Comparison of ENCODE assay signal across 10 cellular contexts in genomic region chr1:107529511-107530149, GRCh38.
DNase-seq lines count a peak whose midpoint lies in the region; ATAC-seq, FAIRE-seq and TF ChIP-seq lines count a peak whose summit lies in the region.
"Had no signal": no experiment of that assay in that cellular context is flagged by ENCODE, and none has a peak within 500 bp of the region (broad histone marks: within the 10 kb centered on the region; RNA-seq: fewer than 3 reads in every experiment).

No MANE protein-coding gene starts in this region.

- no peaks in the 10 kb centered on the region for H3K36me3 Mint-ChIP-seq in activated CD4-positive, alpha-beta T cell treated with anti-CD3 and anti-CD28 coated beads for 36 hours (ENCODE audit: low read depth)
- H3K36me3 Mint-ChIP-seq: CD4-positive, alpha-beta memory T cell had no signal

- H3K9me3 ChIP-seq in GM12878 (replicated peaks; ENCODE audit: control insufficient read depth, insufficient read depth, low read length) (no peaks in the 10 kb centered on the region), keratinocyte (ENCODE audit: control insufficient read depth, low read depth, low read length) (no peaks in the 10 kb centered on the region), testis (no peaks in the 10 kb centered on the region)

- H3K4me3 Mint-ChIP-seq in activated CD4-positive, alpha-beta T cell treated with anti-CD3 and anti-CD28 coated beads for 36 hours, result no peak overlapping the region
- H3K4me3 Mint-ChIP-seq: CD4-positive, alpha-beta memory T cell had no signal

- H3K27ac Mint-ChIP-seq in activated CD4-positive, alpha-beta T cell treated with anti-CD3 and anti-CD28 coated beads for 36 hours, result no peak overlapping the region
- H3K27ac Mint-ChIP-seq: CD4-positive, alpha-beta memory T cell had no signal

- peaks cover 5% of the 10 kb centered on the region for H3K27me3 Mint-ChIP-seq in activated CD4-positive, alpha-beta T cell treated with anti-CD3 and anti-CD28 coated beads for 36 hours

- H3K4me2 ChIP-seq in GM12878 (ENCODE audit: control insufficient read depth, insufficient read depth) (no peak overlapping the region), keratinocyte (ENCODE audit: control insufficient read depth, extremely low read depth, insufficient read depth, low read depth, low read length) (no peak overlapping the region)

- dilution Hi-C loops in keratinocyte (cut with MboI; ENCODE audit: extremely low pct_ligation_motif_present, low sequenced_read_pairs), result no loop called here

- peak; percentile 85 to 95 (median 88); a peak in 5 of 6 replicates for TF ChIP-seq CTCF in GM12878 (IDR thresholded peaks at IDR 0.05 in 2 of 3, conservative IDR thresholded peaks at IDR 0.05 in 1 of 3; ENCODE audit: control insufficient read depth in 2 of 3, extremely low read depth in 1 of 3, insufficient read depth in 1 of 3, low read depth in 3 of 3, low read length in 3 of 3)
- peak; percentile 66 to 96 (median 88) for TF ChIP-seq CTCF in keratinocyte (optimal IDR thresholded peaks at IDR 0.05 in 1 of 3, IDR thresholded peaks at IDR 0.05 in 1 of 3, conservative IDR thresholded peaks at IDR 0.05 in 1 of 3; ENCODE audit: extremely low read depth in 1 of 3, insufficient read depth in 2 of 3, low read length in 3 of 3)
- TF ChIP-seq CTCF in testis (IDR thresholded peaks at IDR 0.05), result peak; percentile 29 to 75 (median 69)

- RAD21 ChIA-PET in GM12878 (lab: Charles Lee; ENCODE audit: unreplicated experiment), result interaction anchor here (0.9 to 11.4 kb wide), 28 partner anchors 9 to 385 kb away, joined by 3 to 178 read pairs (median 4); no protein-coding TSS in a partner anchor

- TF ChIP-seq EP300 in GM12878 (IDR thresholded peaks at IDR 0.05; ENCODE audit: borderline replicate concordance in 1 of 2, control insufficient read depth in 1 of 2, low read depth in 2 of 2, low read length in 2 of 2), result no peak

- SMC1A ChIA-PET in GM12878 (lab: Charles Lee; ENCODE audit: uncharacterized antibody, unreplicated experiment), result interaction anchor here (0.7 to 7.9 kb wide), 41 partner anchors 9 to 373 kb away, joined by 3 to 156 read pairs (median 4); no protein-coding TSS in a partner anchor

- intact Hi-C loops in activated CD4-positive, alpha-beta T cell treated with anti-CD3 and anti-CD28 coated beads for 36 hours (cut with DNase I, micrococcal nuclease), result loop anchor here (1.0 to 5.0 kb wide), 4 partner anchors 97 to 332 kb away; no protein-coding TSS in a partner anchor
- intact Hi-C loops in GM12878 (cut with micrococcal nuclease; ENCODE audit: unreplicated experiment), result loop anchor here (1.0 to 2.0 kb wide), 3 partner anchors 99 to 252 kb away; no protein-coding TSS in a partner anchor
- intact Hi-C loops in testis (cut with DNase I; ENCODE audit: low total_unique reads), result no loop called here

- no peak overlapping the region for H2AFZ ChIP-seq in GM12878 (ENCODE audit: control insufficient read depth, low read depth, low read length)
- H2AFZ ChIP-seq in keratinocyte (ENCODE audit: control insufficient read depth, low read length), result peak overlapping the region; percentile 32

- H3K79me2 ChIP-seq in GM12878 (ENCODE audit: control insufficient read depth, insufficient read depth, low read length), result no peaks in the 10 kb centered on the region
- H3K79me2 ChIP-seq in keratinocyte (ENCODE audit: control insufficient read depth, insufficient read depth, low read length), result no peaks in the 10 kb centered on the region

- no peaks in the 10 kb centered on the region for H3K27me3 ChIP-seq in GM12878 (replicated peaks in 1 of 2; ENCODE audit: control insufficient read depth in 2 of 2, insufficient read depth in 2 of 2, low read length in 1 of 2)
- no peaks in the 10 kb centered on the region for H3K27me3 ChIP-seq in keratinocyte (ENCODE audit: control insufficient read depth, extremely low read depth, insufficient read depth, low read length)
- no peaks in the 10 kb centered on the region for H3K27me3 ChIP-seq in testis

- peak; percentile 98 for TF ChIP-seq RAD21 in GM12878 (IDR thresholded peaks at IDR 0.05; ENCODE audit: insufficient read depth, low read depth, low read length)

- H3K4me1 Mint-ChIP-seq in activated CD4-positive, alpha-beta T cell treated with anti-CD3 and anti-CD28 coated beads for 36 hours, result no peaks in the 10 kb centered on the region
- H3K4me1 Mint-ChIP-seq: CD4-positive, alpha-beta memory T cell had no signal

- DNase-seq in activated CD4-positive, alpha-beta T cell treated with anti-CD3 and anti-CD28 coated beads for 36 hours, result peak; percentile 20
- DNase-seq in activated CD4-positive, alpha-beta T cell treated with anti-CD3 and anti-CD28 coated beads for 4 hours, result no peak
- peak; percentile 46 for DNase-seq in NCI-H524 treated with DMSO at 0.1 percent for 48 hours (lab: John Stamatoyannopoulos, UW)
- peak; percentile 19 for DNase-seq in GM12878 (ENCODE audit: low read depth, low spot score)
- no peak for DNase-seq in keratinocyte (ENCODE audit: low read depth, low spot score)
- DNase-seq in testis, result peak; percentile 37

- BruUV-seq in GM12878 (replicated peaks; lab: Mats Ljungman, UMichigan), result no TSS peak

- H4K20me1 ChIP-seq in GM12878 (ENCODE audit: control insufficient read depth, insufficient read depth) (no peaks in the 10 kb centered on the region), keratinocyte (ENCODE audit: control insufficient read depth, extremely low read depth, insufficient read depth, low read length) (no peaks in the 10 kb centered on the region)

- no peaks in the 10 kb centered on the region for H3K9me1 ChIP-seq in keratinocyte (ENCODE audit: control insufficient read depth, extremely low read depth, insufficient read depth, low read length)

- in situ Hi-C loops in GM12878 (cut with MboI), result loop anchor here (5.0 to 25.0 kb wide), 3 partner anchors 95 to 332 kb away; no protein-coding TSS in a partner anchor

- H3K27ac ChIP-seq in GM12878 (ENCODE audit: control insufficient read depth, insufficient read depth), result no peak overlapping the region
- H3K27ac ChIP-seq in keratinocyte (ENCODE audit: control insufficient read depth, insufficient read depth, low read length), result peak overlapping the region; percentile 96
- H3K27ac ChIP-seq in testis, result no peak overlapping the region

- H3K36me3 ChIP-seq in GM12878 (ENCODE audit: control insufficient read depth in 2 of 2, insufficient read depth in 2 of 2, low read length in 1 of 2) (no peaks in the 10 kb centered on the region), keratinocyte (ENCODE audit: control insufficient read depth in 2 of 2, extremely low read depth in 1 of 2, insufficient read depth in 2 of 2, low read length in 2 of 2) (no peaks in the 10 kb centered on the region), testis (ENCODE audit: low read depth, missing control alignments) (no peaks in the 10 kb centered on the region)

- no peak for TF ChIP-seq POLR2A in GM12878 (IDR thresholded peaks at IDR 0.05; ENCODE audit: low read depth, low read length)
- no peak for TF ChIP-seq POLR2A in testis (IDR thresholded peaks at IDR 0.05)

- peak; percentile 51 for ATAC-seq in activated CD4-positive, alpha-beta T cell treated with anti-CD3 and anti-CD28 coated beads for 36 hours
- peak; percentile 98 for ATAC-seq in GM21367 (IDR thresholded peaks at IDR 0.05; ENCODE audit: unreplicated experiment)
- peak; percentile 98 for ATAC-seq in HG03457 (IDR thresholded peaks at IDR 0.05; ENCODE audit: unreplicated experiment)
- peak; percentile 98 for ATAC-seq in GM12878

- no peak overlapping the region for H3K4me3 ChIP-seq in GM12878
- no peak overlapping the region for H3K4me3 ChIP-seq in keratinocyte (ENCODE audit: control insufficient read depth in 2 of 3, extremely low read depth in 1 of 3, insufficient read depth in 2 of 3, low read depth in 1 of 3, low read length in 3 of 3)
- H3K4me3 ChIP-seq in testis, result no peak overlapping the region

- CTCF ChIA-PET in activated CD4-positive, alpha-beta T cell treated with anti-CD3 and anti-CD28 coated beads for 36 hours (lab: Charles Lee), result interaction anchor here (0.9 to 3.4 kb wide), 16 partner anchors 13 to 274 kb away, joined by 3 to 16 read pairs (median 4); no protein-coding TSS in a partner anchor
- CTCF ChIA-PET in GM12878 (lab: Yijun Ruan, JAX), result interaction anchor here (0.6 to 13.5 kb wide), 68 partner anchors 9 to 690 kb away, joined by 3 to 314 read pairs (median 5); no protein-coding TSS in a partner anchor

- 12% methylated on average over 6 of the region's 6 CpGs for WGBS in GM12878 (ENCODE audit: insufficient coverage, insufficient replicate concordance, low lambda C conversion rate, missing lambda C conversion rate)
- 38 to 50% methylated on average over 6 of the region's 6 CpGs for WGBS in testis, 2 donors

- H3K4me1 ChIP-seq in GM12878 (ENCODE audit: control insufficient read depth, insufficient read depth, low read length) (no peaks in the 10 kb centered on the region), keratinocyte (ENCODE audit: control insufficient read depth, extremely low read depth, insufficient read depth, low read length) (peaks cover 34% of the 10 kb centered on the region), testis (no peaks in the 10 kb centered on the region)

- peak; percentile 91 for FAIRE-seq in GM12878 (lab: Jason Lieb, UNC)
- peak; percentile 97 for FAIRE-seq in keratinocyte (lab: Jason Lieb, UNC)
- FAIRE-seq: colon had no signal

- H3K9ac ChIP-seq in GM12878 (ENCODE audit: control insufficient read depth, insufficient read depth, low read length) (no peak overlapping the region), keratinocyte (ENCODE audit: control insufficient read depth, extremely low read depth, insufficient read depth, low read length) (peak overlapping the region; percentile 70)

- H3K9me3 Mint-ChIP-seq in activated CD4-positive, alpha-beta T cell treated with anti-CD3 and anti-CD28 coated beads for 36 hours (ENCODE audit: low read depth), result no peaks in the 10 kb centered on the region
- H3K9me3 Mint-ChIP-seq: CD4-positive, alpha-beta memory T cell had no signal

- POLR2A ChIA-PET in activated CD4-positive, alpha-beta T cell treated with anti-CD3 and anti-CD28 coated beads for 36 hours (lab: Charles Lee), result no interaction called here
- POLR2A ChIA-PET in GM12878 (lab: Charles Lee), result interaction anchor here (2.2 kb wide), 1 partner anchor 98 kb away, joined by 7 read pairs; no protein-coding TSS in a partner anchor

TF ChIP-seq in GM12878, 131 proteins besides CTCF, POLR2A, EP300 and RAD21 (continues in another document):
- TF ChIP-seq NFIC (IDR thresholded peaks at IDR 0.05; ENCODE audit: low read depth, low read length) (no peak), RUNX3 (IDR thresholded peaks at IDR 0.05; ENCODE audit: low read length) (0 out of 2 replicates have a peak, but pooled peaks have one; percentile 13), POU2F2 (IDR thresholded peaks at IDR 0.05; ENCODE audit: borderline replicate concordance, low read depth, low read length) (peak; percentile 23; the same call in 1 of the 3 replicates), SPI1 (IDR thresholded peaks at IDR 0.05; ENCODE audit: borderline replicate concordance, insufficient read depth, low read depth, low read length) (no peak), TAF1 (IDR thresholded peaks at IDR 0.05; ENCODE audit: borderline replicate concordance, low read depth, low read length) (no peak), BHLHE40 (IDR thresholded peaks at IDR 0.05; ENCODE audit: borderline replicate concordance in 1 of 2, low read depth in 2 of 2, low read length in 1 of 2) (no peak), SMC3 (IDR thresholded peaks at IDR 0.05; ENCODE audit: borderline replicate concordance, low read length) (peak; percentile 92), MXI1 (IDR thresholded peaks at IDR 0.05; ENCODE audit: low read depth, low read length) (no peak)

Comparison
In these comparisons a context has a peak if more than half of its experiments do, and no peak if none do; other contexts are left out.
1. DNase-seq: peak in activated CD4-positive, alpha-beta T cell treated with anti-CD3 and anti-CD28 coated beads for 36 hours (single experiment), NCI-H524 treated with DMSO at 0.1 percent for 48 hours (single experiment), GM12878 (single experiment) and testis (single experiment); none in activated CD4-positive, alpha-beta T cell treated with anti-CD3 and anti-CD28 coated beads for 4 hours (0 of 2) and keratinocyte (single experiment).
2. Peak in every context shown above with its lines, with median percentiles within 50 percentile points of each other: ATAC-seq and CTCF ChIP-seq.